In the genomic region with DNA sequence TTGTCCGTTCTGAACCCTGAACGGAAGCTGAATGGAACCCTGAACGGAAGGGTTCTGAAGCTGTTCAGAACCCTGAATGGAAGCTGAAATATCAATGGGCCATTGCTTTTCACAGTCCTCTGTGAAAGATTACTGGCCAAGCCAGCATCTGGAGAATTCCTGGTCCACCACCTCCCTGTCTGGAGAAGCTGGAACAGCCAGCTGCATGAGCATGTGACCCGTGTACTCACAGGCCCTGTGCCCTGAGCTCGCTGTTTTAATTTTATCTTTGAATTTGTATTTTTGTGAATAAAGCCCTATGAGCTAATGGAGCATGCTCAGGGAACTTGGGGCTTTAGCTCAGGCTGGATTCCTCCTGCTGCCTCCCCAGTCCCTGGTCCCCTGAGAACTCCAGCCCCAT, we compare ENCODE assay signal across 21 cellular contexts. TPM values are rescaled to one million over a fixed set of nuclear protein-coding genes. Genes with fewer than 3 reads are reported as not detected.
DNase-seq lines count a peak whose midpoint lies in the region; ATAC-seq, FAIRE-seq and TF ChIP-seq lines count a peak whose summit lies in the region.
"Had no signal": no experiment of that assay in that cellular context is flagged by ENCODE, and none has a peak within 500 bp of the region (broad histone marks: within the 10 kb centered on the region; RNA-seq: fewer than 3 reads in every experiment).

No MANE protein-coding gene starts in this region.

- intact Hi-C loops in dorsolateral prefrontal cortex (cut with DNase I), result no loop called here
- intact Hi-C loops in kidney (cut with DNase I), result no loop called here

- H3K4me1 ChIP-seq in kidney (ENCODE audit: control insufficient read depth in 1 of 2, insufficient read depth in 1 of 2, low read depth in 1 of 2, low read length in 2 of 2), result peaks cover 9 to 13% of the 10 kb centered on the region in 2 donors

- peak; percentile 37 for DNase-seq in AG20443 (ENCODE audit: low spot score)
- peak in 4 of 10 donors; percentile 42 to 73 (median 62) for DNase-seq in dorsolateral prefrontal cortex
- peak; percentile 59 for DNase-seq in kidney
- no peak for DNase-seq in effector CD4-positive, alpha-beta T cell
- no peak for DNase-seq in cerebellar nuclear complex (lab: John Stamatoyannopoulos, UW)
- DNase-seq: activated CD4-positive, alpha-beta T cell treated with anti-CD3 and anti-CD28 coated beads, Interleukin-2, amount 50 U/mL, for 48 hours; activated naive CD8-positive, alpha-beta T cell treated with anti-CD3 and anti-CD28 coated beads, Interleukin-2, amount 50 U/mL, for 24 hours; kidney glomerular epithelial cell; naive B cell; NCI-H1694 treated with DMSO at 0.1 percent for 48 hours; NCI-H510A; PC-3 had no signal

- H3K9ac ChIP-seq in kidney (ENCODE audit: low read length in 2 of 2), result no peak overlapping the region

- no peaks in the 10 kb centered on the region for H3K9me3 ChIP-seq in kidney (ENCODE audit: control insufficient read depth in 1 of 2, low read length in 2 of 2)

- H3K27me3 ChIP-seq in dorsolateral prefrontal cortex, result no peaks in the 10 kb centered on the region

- H3K4me3 ChIP-seq in dorsolateral prefrontal cortex (peak overlapping the region in 1 of 59 donors; percentile 5), kidney (ENCODE audit: low read length in 2 of 2) (no peak overlapping the region), skin epidermis (no peak overlapping the region)

- FAIRE-seq in kidney (lab: Jason Lieb, UNC), result no peak
- FAIRE-seq: H54, TTC549 had no signal

- no peak for TF ChIP-seq CTCF in dorsolateral prefrontal cortex (IDR thresholded peaks at IDR 0.05 in 54 of 56, conservative IDR thresholded peaks at IDR 0.05 in 2 of 56; ENCODE audit: low read depth in 1 of 56, partially characterized antibody in 56 of 56)
- TF ChIP-seq CTCF in kidney (IDR thresholded peaks at IDR 0.05; ENCODE audit: borderline replicate concordance, extremely low read depth, insufficient read depth), result no peak

- H3K27ac ChIP-seq in dorsolateral prefrontal cortex (peak overlapping the region; percentile 21 to 99 (median 83)), kidney (ENCODE audit: low read depth in 2 of 2, low read length in 2 of 2) (peak overlapping the region; percentile 38 to 69), skin epidermis (peak overlapping the region in 14 of 21 experiments; percentile 1 to 85 (median 66))

- no peaks in the 10 kb centered on the region for H3K36me3 ChIP-seq in kidney (ENCODE audit: control insufficient read depth in 1 of 2, insufficient read depth in 2 of 2, low read length in 2 of 2)

- ATAC-seq in HG03108 (IDR thresholded peaks at IDR 0.05; ENCODE audit: unreplicated experiment), result no peak
- no peak for ATAC-seq in HG03460 (IDR thresholded peaks at IDR 0.05; ENCODE audit: unreplicated experiment)
- ATAC-seq: activated naive CD8-positive, alpha-beta T cell treated with anti-CD3 and anti-CD28 coated beads, Interleukin-2, amount 50 U/mL, for 24 hours; PC-3 had no signal

RNA-seq across cellular contexts. Expression of gene HTRA1, which starts 37.2 kb away (rescaled TPM):
- 100 to 1,000 TPM; 154 to 492 (median 263) TPM for total RNA-seq in dorsolateral prefrontal cortex
- total RNA-seq in kidney, result 86.0 TPM
- 345 TPM for polyA plus RNA-seq in kidney (ENCODE audit: insufficient read depth, low read depth, low replicate concordance)

RNA-seq across cellular contexts. Expression of gene ARMS2, which starts 44.1 kb away (rescaled TPM):
- 1 to 10 TPM in 1 of 120 experiments, under 1 TPM in 8, not detected in 111; 0.63 to 2.1 (median 0.83) TPM for total RNA-seq in dorsolateral prefrontal cortex
- not detected for total RNA-seq in kidney
- not detected for polyA plus RNA-seq in kidney (ENCODE audit: insufficient read depth, low read depth, low replicate concordance)
- total RNA-seq: A673, M059J, PC-3, progenitor cell of endocrine pancreas, ureter had no signal

Comparison
In these comparisons a context has a peak if more than half of its experiments do, and no peak if none do; other contexts are left out.
1. DNase-seq: peak in AG20443 (single experiment) and kidney (single experiment); none in effector CD4-positive, alpha-beta T cell (single experiment) and cerebellar nuclear complex (0 of 2).
2. Peak in every context shown above with its lines, with median percentiles within 50 percentile points of each other: H3K27ac ChIP-seq.